In genomic region chr18:79875931-79876461, GRCh38 we compare ENCODE assay signal across 19 cellular contexts.
DNase-seq lines count a peak whose midpoint lies in the region; ATAC-seq and TF ChIP-seq lines count a peak whose summit lies in the region.
"Had no signal": no experiment of that assay in that cellular context is flagged by ENCODE, and none has a peak within 500 bp of the region (broad histone marks: within the 10 kb centered on the region; RNA-seq: fewer than 3 reads in every experiment).

No MANE protein-coding gene starts in this region.

- H3K4me3 ChIP-seq in right cardiac atrium (ENCODE audit: low read length) (no peak overlapping the region), RWPE2 (ENCODE audit: severe bottlenecking) (no peak overlapping the region), spleen (no peak overlapping the region)
- H3K4me3 ChIP-seq: MG63, PC-9 had no signal

- TF ChIP-seq CTCF in RWPE2 (IDR thresholded peaks at IDR 0.05; ENCODE audit: poor library complexity, severe bottlenecking) (no peak), spleen (IDR thresholded peaks at IDR 0.05 in 8 of 11, conservative IDR thresholded peaks at IDR 0.05 in 3 of 11) (no peak)

- H3K4me1 ChIP-seq in right cardiac atrium (ENCODE audit: control insufficient read depth, insufficient read depth, low read length) (no peaks in the 10 kb centered on the region), RWPE2 (ENCODE audit: insufficient read depth, poor library complexity, severe bottlenecking) (no peaks in the 10 kb centered on the region), spleen (peaks cover 0 to 6% (median 0%) of the 10 kb centered on the region in 6 donors)
- H3K4me1 ChIP-seq: Caco-2 had no signal

- no peak for TF ChIP-seq POLR2A in spleen (IDR thresholded peaks at IDR 0.05)

- intact Hi-C loops in Right ventricle myocardium inferior (cut with DNase I): no loop called here
- intact Hi-C loops in right cardiac atrium (cut with DNase I): no loop called here
- intact Hi-C loops in spleen (cut with DNase I; ENCODE audit: low total_unique reads): no loop called here

- H3K36me3 ChIP-seq in RWPE2 (ENCODE audit: low read depth) (no peaks in the 10 kb centered on the region), spleen (no peaks in the 10 kb centered on the region)
- H3K36me3 ChIP-seq: MG63 had no signal

- H3K27ac ChIP-seq in right cardiac atrium (ENCODE audit: low read length): no peak overlapping the region
- H3K27ac ChIP-seq in RWPE2 (ENCODE audit: poor library complexity, severe bottlenecking): no peak overlapping the region
- H3K27ac ChIP-seq in spleen: no peak overlapping the region
- H3K27ac ChIP-seq: PC-9 had no signal

- 90% methylated on average over 23 of the region's 23 CpGs for WGBS in right cardiac atrium
- WGBS in spleen, 5 donors: 87 to 97% (median 90%) methylated on average over 20 to 23 of the region's 23 CpGs

- H3K9me3 ChIP-seq in right cardiac atrium (ENCODE audit: control insufficient read depth, low read length): no peaks in the 10 kb centered on the region
- no peaks in the 10 kb centered on the region for H3K9me3 ChIP-seq in RWPE2 (ENCODE audit: severe bottlenecking)
- H3K9me3 ChIP-seq in spleen: peaks cover 0 to 10% (median 4%) of the 10 kb centered on the region in 8 donors
- H3K9me3 ChIP-seq: Caco-2, MG63 had no signal

- ATAC-seq in Right ventricle myocardium inferior (no peak), right cardiac atrium (no peak), RWPE2 (ENCODE audit: low read depth) (peak; percentile 36; the same call in 2 of the 3 replicates), esophagus mucosa (peak; percentile 49)

- peak; percentile 59 for DNase-seq in Right ventricle myocardium inferior (ENCODE audit: missing footprints)
- no peak for DNase-seq in right cardiac atrium
- DNase-seq in RWPE2 (ENCODE audit: low spot score): no peak
- peak; percentile 59 for DNase-seq in spleen
- no peak for DNase-seq in stimulated activated CD4-positive, alpha-beta T cell treated with anti-CD3 and anti-CD28 coated beads, Interleukin-2, amount 100 ng/mL, for 48 hours
- no peak for DNase-seq in LoVo (ENCODE audit: low spot score)
- no peak for DNase-seq in HT-29 (ENCODE audit: low spot score)
- DNase-seq: ACHN; Caco-2; CD4-positive, CD25-positive, alpha-beta regulatory T cell; DMS153; EL; HFFc6; MG63; NCI-H1092; NCI-H2081 treated with DMSO at 0.1 percent for 48 hours; NCI-H524 had no signal

- H3K27me3 ChIP-seq in right cardiac atrium (ENCODE audit: control insufficient read depth, insufficient read depth) (no peaks in the 10 kb centered on the region), RWPE2 (ENCODE audit: insufficient read depth, poor library complexity, severe bottlenecking) (peaks cover 21% of the 10 kb centered on the region), spleen (replicated peaks in 1 of 7) (peaks cover 0 to 43% (median 0%) of the 10 kb centered on the region in 7 donors)
- H3K27me3 ChIP-seq: MG63 had no signal

Comparison
In these comparisons a context has a peak if more than half of its experiments do, and no peak if none do; other contexts are left out.
1. DNase-seq: peak in Right ventricle myocardium inferior (single experiment) and spleen (single experiment); none in right cardiac atrium (0 of 3), RWPE2 (single experiment), stimulated activated CD4-positive, alpha-beta T cell treated with anti-CD3 and anti-CD28 coated beads, Interleukin-2, amount 100 ng/mL, for 48 hours (0 of 2), LoVo (single experiment) and HT-29 (single experiment).
2. ATAC-seq: peak in RWPE2 (single experiment) and esophagus mucosa (single experiment); none in Right ventricle myocardium inferior (single experiment) and right cardiac atrium (0 of 2).